ENCODE assay signal across 19 cellular contexts in genomic region chr5:172920995-172921394, GRCh38. TPM values are rescaled to one million over a fixed set of nuclear protein-coding genes. Genes with fewer than 3 reads are reported as not detected.
DNase-seq lines count a peak whose midpoint lies in the region; ATAC-seq and TF ChIP-seq lines count a peak whose summit lies in the region.
"Had no signal": no experiment of that assay in that cellular context is flagged by ENCODE, and none has a peak within 500 bp of the region (broad histone marks: within the 10 kb centered on the region; RNA-seq: fewer than 3 reads in every experiment).

No MANE protein-coding gene starts in this region.

- peak overlapping the region; percentile 69 for H3K9ac ChIP-seq in skeletal muscle satellite cell (ENCODE audit: low read depth, low read length)

- peaks cover 8 to 12% of the 10 kb centered on the region in 2 donors for H3K4me1 ChIP-seq in adrenal gland (replicated peaks in 1 of 2)
- H3K4me1 ChIP-seq in skeletal muscle satellite cell (ENCODE audit: control insufficient read depth, insufficient read depth, low read length), result peaks cover 23% of the 10 kb centered on the region

- H3K27me3 Mint-ChIP-seq in CD4-positive, alpha-beta T cell, result no peaks in the 10 kb centered on the region
- H3K27me3 Mint-ChIP-seq in immature natural killer cell (ENCODE audit: low read depth in 3 of 3), result peaks cover 0 to 3% (median 2%) of the 10 kb centered on the region in 3 donors
- no peaks in the 10 kb centered on the region for H3K27me3 Mint-ChIP-seq in activated CD8-positive, alpha-beta memory T cell treated with anti-CD3 and anti-CD28 coated beads, Interleukin-2, amount 10 ng/mL, durations not matched to agents 7 days and 5 days
- H3K27me3 Mint-ChIP-seq: activated CD4-positive, alpha-beta memory T cell treated with anti-CD3 and anti-CD28 coated beads for 36 hours; dendritic cell treated with granulocyte-macrophage colony-stimulating factor and Interleukin-4, amounts not matched to agents 40 ng/mL and 50 ng/mL, for 4 days; stimulated activated naive CD8-positive, alpha-beta T cell treated with anti-CD3 and anti-CD28 coated beads, Interleukin-15, amount 100 ng/mL, for 72 hours had no signal

- 90 to 93% (median 90%) methylated on average over 9 to 12 of the region's 12 CpGs for WGBS in adrenal gland, 4 donors

- no peaks in the 10 kb centered on the region for H3K9me3 Mint-ChIP-seq in CD4-positive, alpha-beta T cell
- H3K9me3 Mint-ChIP-seq in immature natural killer cell, result no peaks in the 10 kb centered on the region
- H3K9me3 Mint-ChIP-seq in activated CD8-positive, alpha-beta memory T cell treated with anti-CD3 and anti-CD28 coated beads, Interleukin-2, amount 10 ng/mL, durations not matched to agents 7 days and 5 days (ENCODE audit: low read depth), result no peaks in the 10 kb centered on the region
- H3K9me3 Mint-ChIP-seq: activated CD4-positive, alpha-beta memory T cell treated with anti-CD3 and anti-CD28 coated beads for 36 hours; dendritic cell treated with granulocyte-macrophage colony-stimulating factor and Interleukin-4, amounts not matched to agents 40 ng/mL and 50 ng/mL, for 4 days; stimulated activated naive CD8-positive, alpha-beta T cell treated with anti-CD3 and anti-CD28 coated beads, Interleukin-15, amount 100 ng/mL, for 72 hours had no signal

- H3K36me3 ChIP-seq in adrenal gland (replicated peaks in 1 of 2), result peaks cover 0 to 23% of the 10 kb centered on the region in 2 donors
- peaks cover 57% of the 10 kb centered on the region for H3K36me3 ChIP-seq in skeletal muscle satellite cell (ENCODE audit: insufficient read depth, low read length)
- H3K36me3 ChIP-seq: cardiac muscle cell had no signal

- no peak overlapping the region for H3K27ac ChIP-seq in CD4-positive, alpha-beta T cell (ENCODE audit: low read depth, low read length)
- H3K27ac ChIP-seq in adrenal gland, result peak overlapping the region; percentile 10 to 97 (median 91)
- H3K27ac ChIP-seq: cardiac muscle cell, upper lobe of right lung had no signal

- intact Hi-C loops in CD4-positive, alpha-beta T cell (cut with DNase I, micrococcal nuclease), result no loop called here
- intact Hi-C loops in adrenal gland (cut with DNase I), result no loop called here

- no peak for TF ChIP-seq CTCF in CD4-positive, alpha-beta T cell (IDR thresholded peaks at IDR 0.05)
- no peak for TF ChIP-seq CTCF in adrenal gland (IDR thresholded peaks at IDR 0.05)

- CTCF ChIA-PET in CD4-positive, alpha-beta T cell (lab: Charles Lee), result no interaction called here
- CTCF ChIA-PET in activated CD8-positive, alpha-beta memory T cell treated with anti-CD3 and anti-CD28 coated beads, Interleukin-2, amount 10 ng/mL, durations not matched to agents 7 days and 5 days (lab: Charles Lee), result interaction anchor here (1.0 to 1.5 kb wide), 2 partner anchors 11 to 208 kb away, joined by 4 to 5 read pairs; no protein-coding TSS in a partner anchor

- no peak for DNase-seq in CD4-positive, alpha-beta T cell
- DNase-seq in adrenal gland, result peak in 2 of 7 donors; percentile 47 to 62
- DNase-seq in immature natural killer cell, result no peak
- DNase-seq in activated CD8-positive, alpha-beta memory T cell treated with anti-CD3 and anti-CD28 coated beads, Interleukin-2, amount 10 ng/mL, durations not matched to agents 7 days and 5 days, result no peak
- DNase-seq in NCI-H446 treated with DMSO at 0.1 percent for 48 hours (lab: John Stamatoyannopoulos, UW), result no peak
- DNase-seq: activated CD4-positive, alpha-beta memory T cell treated with anti-CD3 and anti-CD28 coated beads for 36 hours; activated gamma-delta T cell; activated T-cell treated with anti-CD3 and anti-CD28 coated beads for 4 hours; DMS 273 treated with DMSO at 0.1 percent for 48 hours; NCI-H1105; NCI-H2081; NCI-H446; stimulated activated naive CD8-positive, alpha-beta T cell treated with anti-CD3 and anti-CD28 coated beads, Interleukin-15, amount 100 ng/mL, for 72 hours; upper lobe of right lung had no signal

- H3K4me3 Mint-ChIP-seq in CD4-positive, alpha-beta T cell, result no peak overlapping the region
- H3K4me3 Mint-ChIP-seq in immature natural killer cell, result no peak overlapping the region
- H3K4me3 Mint-ChIP-seq in activated CD8-positive, alpha-beta memory T cell treated with anti-CD3 and anti-CD28 coated beads, Interleukin-2, amount 10 ng/mL, durations not matched to agents 7 days and 5 days, result no peak overlapping the region
- H3K4me3 Mint-ChIP-seq: activated CD4-positive, alpha-beta memory T cell treated with anti-CD3 and anti-CD28 coated beads for 36 hours; dendritic cell treated with granulocyte-macrophage colony-stimulating factor and Interleukin-4, amounts not matched to agents 40 ng/mL and 50 ng/mL, for 4 days; stimulated activated naive CD8-positive, alpha-beta T cell treated with anti-CD3 and anti-CD28 coated beads, Interleukin-15, amount 100 ng/mL, for 72 hours had no signal

- no peak for TF ChIP-seq POLR2A in adrenal gland (IDR thresholded peaks at IDR 0.05)

- no peaks in the 10 kb centered on the region for H3K27me3 ChIP-seq in CD4-positive, alpha-beta T cell (ENCODE audit: control insufficient read depth, insufficient read depth, low read length)
- H3K27me3 ChIP-seq in adrenal gland (no peaks in the 10 kb centered on the region), skeletal muscle satellite cell (ENCODE audit: control insufficient read depth, insufficient read depth, low read length) (no peaks in the 10 kb centered on the region)
- H3K27me3 ChIP-seq: cardiac muscle cell, upper lobe of right lung had no signal

- no peak overlapping the region for H3K4me2 ChIP-seq in skeletal muscle satellite cell (ENCODE audit: low read length)

- POLR2A ChIA-PET in CD4-positive, alpha-beta T cell (lab: Charles Lee), result no interaction called here

- ATAC-seq in CD4-positive, alpha-beta T cell (ENCODE audit: poor library complexity), result no peak
- ATAC-seq in activated CD8-positive, alpha-beta memory T cell treated with anti-CD3 and anti-CD28 coated beads, Interleukin-2, amount 10 ng/mL, durations not matched to agents 7 days and 5 days, result no peak
- no peak for ATAC-seq in HG03571 (IDR thresholded peaks at IDR 0.05; ENCODE audit: unreplicated experiment)
- no peak for ATAC-seq in GM19035 (IDR thresholded peaks at IDR 0.05; ENCODE audit: unreplicated experiment)
- ATAC-seq: stimulated activated naive CD8-positive, alpha-beta T cell treated with anti-CD3 and anti-CD28 coated beads, Interleukin-15, amount 100 ng/mL, for 72 hours; upper lobe of right lung had no signal

- H3K4me3 ChIP-seq in adrenal gland (no peak overlapping the region), skeletal muscle satellite cell (ENCODE audit: low read length) (no peak overlapping the region)
- H3K4me3 ChIP-seq: cardiac muscle cell, upper lobe of right lung had no signal

- no peaks in the 10 kb centered on the region for H3K9me3 ChIP-seq in CD4-positive, alpha-beta T cell (ENCODE audit: control insufficient read depth, low read length)
- H3K9me3 ChIP-seq in adrenal gland (replicated peaks in 1 of 3), result no peaks in the 10 kb centered on the region
- no peaks in the 10 kb centered on the region for H3K9me3 ChIP-seq in skeletal muscle satellite cell (replicated peaks; ENCODE audit: low read length)
- H3K9me3 ChIP-seq: upper lobe of right lung had no signal

- peak overlapping the region; percentile 47 for H3K27ac Mint-ChIP-seq in CD4-positive, alpha-beta T cell
- peak overlapping the region in 4 of 6 donors; percentile 4 to 69 (median 26) for H3K27ac Mint-ChIP-seq in immature natural killer cell
- H3K27ac Mint-ChIP-seq in activated CD8-positive, alpha-beta memory T cell treated with anti-CD3 and anti-CD28 coated beads, Interleukin-2, amount 10 ng/mL, durations not matched to agents 7 days and 5 days, result no peak overlapping the region
- H3K27ac Mint-ChIP-seq: activated CD4-positive, alpha-beta memory T cell treated with anti-CD3 and anti-CD28 coated beads for 36 hours; dendritic cell treated with granulocyte-macrophage colony-stimulating factor and Interleukin-4, amounts not matched to agents 40 ng/mL and 50 ng/mL, for 4 days had no signal

- H3K36me3 Mint-ChIP-seq in CD4-positive, alpha-beta T cell (ENCODE audit: low read depth), result peaks cover 75% of the 10 kb centered on the region
- peaks cover 14 to 32% (median 22%) of the 10 kb centered on the region in 3 donors for H3K36me3 Mint-ChIP-seq in immature natural killer cell
- H3K36me3 Mint-ChIP-seq in activated CD8-positive, alpha-beta memory T cell treated with anti-CD3 and anti-CD28 coated beads, Interleukin-2, amount 10 ng/mL, durations not matched to agents 7 days and 5 days, result no peaks in the 10 kb centered on the region

- H3K4me1 Mint-ChIP-seq in CD4-positive, alpha-beta T cell (ENCODE audit: low read depth), result peaks cover 29% of the 10 kb centered on the region
- H3K4me1 Mint-ChIP-seq in immature natural killer cell, result peaks cover 25 to 26% of the 10 kb centered on the region in 2 donors
- peaks cover 13% of the 10 kb centered on the region for H3K4me1 Mint-ChIP-seq in activated CD8-positive, alpha-beta memory T cell treated with anti-CD3 and anti-CD28 coated beads, Interleukin-2, amount 10 ng/mL, durations not matched to agents 7 days and 5 days

RNA-seq across cellular contexts. Expression of gene RPL26L1, which starts 38.2 kb away (rescaled TPM):
- 10 to 100 TPM; 10.0 to 10.5 TPM for total RNA-seq in CD4-positive, alpha-beta T cell
- total RNA-seq in adrenal gland, result 10 to 100 TPM; 11.9 to 58.8 (median 41.6) TPM
- polyA plus RNA-seq in adrenal gland (10 to 100 TPM; 28.5 to 94.8 (median 54.4) TPM), immature natural killer cell (10 to 100 TPM; 32.6 to 35.5 (median 33.2) TPM)
- total RNA-seq in skeletal muscle satellite cell (2012; rRNA removed), result 67.7 and 73.2 TPM in 2 replicates
- total RNA-seq in activated CD8-positive, alpha-beta memory T cell treated with anti-CD3 and anti-CD28 coated beads, Interleukin-2, amount 10 ng/mL, durations not matched to agents 7 days and 5 days, result 10 to 100 TPM; 44.4 to 52.0 TPM
